Comparison of ENCODE assay signal across 8 cellular contexts in the genomic region with DNA sequence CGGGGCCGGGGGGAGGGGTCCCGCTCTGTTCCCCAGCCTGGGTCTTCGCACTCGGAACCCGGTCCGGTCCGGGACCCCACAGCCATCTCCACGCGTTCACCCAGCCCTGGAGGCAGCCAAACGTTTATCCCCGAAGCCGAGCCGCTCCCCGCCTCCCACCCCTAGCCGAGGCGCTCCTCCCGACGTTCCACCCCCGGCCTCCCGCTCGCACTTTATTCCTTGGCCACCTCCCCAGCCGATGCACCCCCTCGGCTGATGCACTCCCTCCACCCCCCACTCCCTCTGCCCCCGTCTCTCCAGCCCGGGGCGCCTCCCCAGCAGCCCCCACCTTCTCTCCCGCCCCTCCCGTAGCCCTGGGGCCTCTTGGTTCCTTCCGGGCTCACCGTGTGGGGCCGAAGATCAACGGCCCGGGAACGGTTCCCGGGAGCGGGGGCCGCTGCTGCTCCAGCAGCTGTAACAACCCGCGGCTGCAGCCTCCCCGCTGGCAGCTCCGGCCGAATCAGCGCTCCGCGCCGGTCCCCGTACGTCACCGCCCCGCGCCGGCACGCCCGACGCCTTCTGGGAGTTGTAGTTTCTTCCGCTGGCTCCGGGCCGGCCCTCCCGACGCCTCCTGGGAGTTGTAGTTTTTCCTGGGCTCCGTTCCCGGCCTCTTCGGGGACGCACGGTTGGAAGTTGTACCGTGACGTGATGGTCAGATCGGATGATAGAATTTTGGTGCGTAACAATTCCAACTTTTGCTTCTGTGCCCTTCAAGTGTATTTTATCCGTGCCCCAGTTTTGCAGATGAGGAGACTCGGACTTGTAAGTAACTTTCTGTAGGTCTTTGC. TPM values are rescaled to one million over a fixed set of nuclear protein-coding genes. Genes with fewer than 3 reads are reported as not detected.
DNase-seq lines count a peak whose midpoint lies in the region; ATAC-seq lines count a peak whose summit lies in the region.

Gene LRRC3C (plus strand): TSS at position 632 of the 827 bp plus-strand sequence. CDS start 13,792 bp downstream, outside the sequence.
A gene with protein sequence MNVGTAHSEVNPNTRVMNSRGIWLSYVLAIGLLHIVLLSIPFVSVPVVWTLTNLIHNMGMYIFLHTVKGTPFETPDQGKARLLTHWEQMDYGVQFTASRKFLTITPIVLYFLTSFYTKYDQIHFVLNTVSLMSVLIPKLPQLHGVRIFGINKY (minus strand): TSS at position 501 of the 827 bp plus-strand sequence. CDS start 3,398 bp downstream, outside the sequence.

- peak; percentile 69 for ATAC-seq in GM21786 (IDR thresholded peaks at IDR 0.05; ENCODE audit: unreplicated experiment)
- peak; percentile 98 for ATAC-seq in naive B cell (ENCODE audit: low read depth in 2 of 2)
- peak; percentile 90 for ATAC-seq in stimulated activated effector memory CD8-positive, alpha-beta T cell treated with anti-CD3 and anti-CD28 coated beads, Interleukin-12 subunit alpha, Interleukin-12 subunit beta, amount 100 ng/mL, for 72 hours

- H3K9me3 Mint-ChIP-seq in naive B cell = no peaks in the 10 kb centered on the region
- H3K9me3 Mint-ChIP-seq in stimulated activated effector memory CD8-positive, alpha-beta T cell treated with anti-CD3 and anti-CD28 coated beads, Interleukin-12 subunit alpha, Interleukin-12 subunit beta, amount 100 ng/mL, for 72 hours = no peaks in the 10 kb centered on the region

- peak within 1 kb of the TSS; percentile 88 to 99 (median 92) for H3K27ac Mint-ChIP-seq in naive B cell
- H3K27ac Mint-ChIP-seq in stimulated activated effector memory CD8-positive, alpha-beta T cell treated with anti-CD3 and anti-CD28 coated beads, Interleukin-12 subunit alpha, Interleukin-12 subunit beta, amount 100 ng/mL, for 72 hours = peak within 1 kb of the TSS; percentile 95

- H3K27me3 Mint-ChIP-seq in naive B cell = no peaks in the 10 kb centered on the region

- H3K36me3 Mint-ChIP-seq in naive B cell = peaks cover 0 to 7% of the 10 kb centered on the region in 2 donors
- peaks cover 36% of the 10 kb centered on the region for H3K36me3 Mint-ChIP-seq in stimulated activated effector memory CD8-positive, alpha-beta T cell treated with anti-CD3 and anti-CD28 coated beads, Interleukin-12 subunit alpha, Interleukin-12 subunit beta, amount 100 ng/mL, for 72 hours

- peak within 1 kb of the TSS; percentile 85 to 100 (median 94) for H3K4me3 Mint-ChIP-seq in naive B cell
- H3K4me3 Mint-ChIP-seq in stimulated activated effector memory CD8-positive, alpha-beta T cell treated with anti-CD3 and anti-CD28 coated beads, Interleukin-12 subunit alpha, Interleukin-12 subunit beta, amount 100 ng/mL, for 72 hours = peak within 1 kb of the TSS; percentile 79

- peaks cover 25 to 51% (median 47%) of the 10 kb centered on the region in 3 donors for H3K4me1 Mint-ChIP-seq in naive B cell
- H3K4me1 Mint-ChIP-seq in stimulated activated effector memory CD8-positive, alpha-beta T cell treated with anti-CD3 and anti-CD28 coated beads, Interleukin-12 subunit alpha, Interleukin-12 subunit beta, amount 100 ng/mL, for 72 hours = peaks cover 57% of the 10 kb centered on the region

- DNase-seq in DMS53 treated with DMSO at 0.1 percent for 48 hours (lab: John Stamatoyannopoulos, UW; ENCODE audit: unreplicated experiment) (peak; percentile 63), Kasumi-1 (lab: John Stamatoyannopoulos, UW) (peak; percentile 88 to 89), RKO (ENCODE audit: low spot score) (peak; percentile 96), fibroblast of gingiva (ENCODE audit: low read depth) (peak; percentile 91), naive B cell (peak; percentile 89)
- peak; percentile 78 to 86 for DNase-seq in activated T-helper 1 cell treated with anti-CD3 and anti-CD28 coated beads, Interleukin-2, amount 50 U/mL, for 16 hours (ENCODE audit: low read depth in 1 of 2, low spot score in 1 of 2)
- peak; percentile 90 to 93 for DNase-seq in stimulated activated effector memory CD8-positive, alpha-beta T cell treated with anti-CD3 and anti-CD28 coated beads, Interleukin-12 subunit alpha, Interleukin-12 subunit beta, amount 100 ng/mL, for 72 hours (ENCODE audit: low spot score in 2 of 2)

RNA-seq across cellular contexts. Expression of gene LRRC3C, which starts in this region (rescaled TPM):
- not detected for polyA plus RNA-seq in naive B cell (ENCODE audit: low read depth in 6 of 6)

RNA-seq across cellular contexts. Expression of the second gene that starts in this region (rescaled TPM):
- 100 to 1,000 TPM in 3 of 6 donors, 10 to 100 TPM in 3; 71.8 to 181 (median 95.9) TPM for polyA plus RNA-seq in naive B cell (ENCODE audit: low read depth in 6 of 6)

Comparison
In these comparisons a context has a peak if more than half of its experiments do, and no peak if none do; other contexts are left out.
1. Peak in every context shown above with its lines: DNase-seq and ATAC-seq.